Comparison of ENCODE assay signal across 31 cellular contexts in genomic region chr4:24010573-24010972, GRCh38.
"Had no signal": no experiment of that assay in that cellular context is flagged by ENCODE, and none has a peak within 500 bp of the region (broad histone marks: within the 10 kb centered on the region; RNA-seq: fewer than 3 reads in every experiment).

No MANE protein-coding gene starts in this region.

- H3K9me3 Mint-ChIP-seq: activated CD4-positive, alpha-beta T cell treated with anti-CD3 and anti-CD28 coated beads, Interleukin-2, amount 10 ng/mL, durations not matched to agents 24 days and 14 days; activated naive CD4-positive, alpha-beta T cell treated with anti-CD3 and anti-CD28 coated beads, Interleukin-2, amount 50 U/mL, for 24 hours; activated naive CD8-positive, alpha-beta T cell treated with anti-CD3 and anti-CD28 coated beads, Interleukin-2, amount 10 ng/mL, durations not matched to agents 7 days and 5 days; activated T-helper 2 cell treated with anti-CD3 and anti-CD28 coated beads, Interferon-gamma antibody, Interleukin-2, Interleukin-4, amounts not matched to agents 10 μg/mL and 5 μg/mL and 100 μg/mL, durations not matched to agents 14 hours and 24 hours and 36 hours had no signal

- H3K4me3 Mint-ChIP-seq: activated CD4-positive, alpha-beta T cell treated with anti-CD3 and anti-CD28 coated beads, Interleukin-2, amount 10 ng/mL, durations not matched to agents 24 days and 14 days; activated CD8-positive, alpha-beta T cell treated with anti-CD3 and anti-CD28 coated beads, Interleukin-2, amount 10 ng/mL, durations not matched to agents 7 days and 5 days; activated naive CD4-positive, alpha-beta T cell treated with anti-CD3 and anti-CD28 coated beads, Interleukin-2, amount 50 U/mL, for 24 hours; activated naive CD8-positive, alpha-beta T cell treated with anti-CD3 and anti-CD28 coated beads, Interleukin-2, amount 10 ng/mL, durations not matched to agents 7 days and 5 days; activated T-cell treated with anti-CD3 and anti-CD28 coated beads, Interleukin-2, amount 50 U/mL, for 24 hours; T-cell had no signal

- H3K4me3 ChIP-seq: ascending aorta, breast epithelium, MG63, Peyer's patch, SJSA1 had no signal

- H3K27ac Mint-ChIP-seq: activated CD4-positive, alpha-beta T cell treated with anti-CD3 and anti-CD28 coated beads, Interleukin-2, amount 10 ng/mL, durations not matched to agents 24 days and 14 days; activated CD8-positive, alpha-beta T cell treated with anti-CD3 and anti-CD28 coated beads, Interleukin-2, amount 10 ng/mL, durations not matched to agents 7 days and 5 days; activated naive CD4-positive, alpha-beta T cell treated with anti-CD3 and anti-CD28 coated beads, Interleukin-2, amount 50 U/mL, for 24 hours; activated naive CD8-positive, alpha-beta T cell treated with anti-CD3 and anti-CD28 coated beads, Interleukin-2, amount 10 ng/mL, durations not matched to agents 7 days and 5 days; activated T-cell treated with anti-CD3 and anti-CD28 coated beads, Interleukin-2, amount 50 U/mL, for 24 hours; activated T-helper 2 cell treated with anti-CD3 and anti-CD28 coated beads, Interferon-gamma antibody, Interleukin-2, Interleukin-4, amounts not matched to agents 10 μg/mL and 5 μg/mL and 100 μg/mL, durations not matched to agents 14 hours and 24 hours and 36 hours; T-cell had no signal

- H3K27ac ChIP-seq: ascending aorta, breast epithelium, Peyer's patch, SJSA1 had no signal

- H3K9me3 ChIP-seq: ascending aorta, breast epithelium, MG63, Peyer's patch, SJSA1 had no signal

- DNase-seq: activated CD4-positive, alpha-beta T cell treated with anti-CD3 and anti-CD28 coated beads, Interleukin-2, amount 10 ng/mL, durations not matched to agents 24 days and 14 days; activated CD4-positive, alpha-beta T cell treated with anti-CD3 and anti-CD28 coated beads, Interleukin-2, amount 50 U/mL, for 4 hours; activated CD8-positive, alpha-beta T cell treated with anti-CD3 and anti-CD28 coated beads, Interleukin-2, amount 10 ng/mL, durations not matched to agents 7 days and 5 days; activated gamma-delta T cell; activated naive CD4-positive, alpha-beta T cell treated with Interleukin-2 at 50 U/mL for 16 hours; activated naive CD8-positive, alpha-beta T cell treated with anti-CD3 and anti-CD28 coated beads, Interleukin-2, amount 10 ng/mL, durations not matched to agents 7 days and 5 days; activated T-cell treated with anti-CD3 and anti-CD28 coated beads, Interleukin-2, amount 50 U/mL, for 24 hours; amygdala; Karpas-422; MG63; NCI-H1092; NCI-H1436 treated with DMSO at 0.1 percent for 48 hours; NCI-H187 treated with DMSO at 0.1 percent for 48 hours; NCI-H2081; NCI-H2171 treated with DMSO at 0.1 percent for 48 hours; NCI-H226; NCI-H446 treated with DMSO at 0.1 percent for 48 hours; NCI-H524; PC-3; Peyer's patch; RPMI8226; SHP77 treated with DMSO at 0.1 percent for 48 hours; T-cell; T-helper 2 cell; T-helper 9 cell had no signal

- H3K27me3 ChIP-seq: ascending aorta, breast epithelium, MG63, Peyer's patch, SJSA1 had no signal

- H3K27me3 Mint-ChIP-seq: activated CD4-positive, alpha-beta T cell treated with anti-CD3 and anti-CD28 coated beads, Interleukin-2, amount 10 ng/mL, durations not matched to agents 24 days and 14 days; activated naive CD4-positive, alpha-beta T cell treated with anti-CD3 and anti-CD28 coated beads, Interleukin-2, amount 50 U/mL, for 24 hours; activated naive CD8-positive, alpha-beta T cell treated with anti-CD3 and anti-CD28 coated beads, Interleukin-2, amount 10 ng/mL, durations not matched to agents 7 days and 5 days; activated T-cell treated with anti-CD3 and anti-CD28 coated beads, Interleukin-2, amount 50 U/mL, for 24 hours; T-cell had no signal

- H3K4me1 Mint-ChIP-seq: activated CD4-positive, alpha-beta T cell treated with anti-CD3 and anti-CD28 coated beads, Interleukin-2, amount 10 ng/mL, durations not matched to agents 24 days and 14 days; activated naive CD4-positive, alpha-beta T cell treated with anti-CD3 and anti-CD28 coated beads, Interleukin-2, amount 50 U/mL, for 24 hours; activated naive CD8-positive, alpha-beta T cell treated with anti-CD3 and anti-CD28 coated beads, Interleukin-2, amount 10 ng/mL, durations not matched to agents 7 days and 5 days; T-cell had no signal

- H3K4me1 ChIP-seq: ascending aorta, breast epithelium, Peyer's patch, SJSA1 had no signal

- H3K36me3 ChIP-seq: ascending aorta, breast epithelium, MG63, Peyer's patch, SJSA1 had no signal

- ATAC-seq: activated CD8-positive, alpha-beta T cell treated with anti-CD3 and anti-CD28 coated beads, Interleukin-2, amount 10 ng/mL, durations not matched to agents 7 days and 5 days; PC-3; SK-N-SH treated with all-trans-retinoic acid at 6 μM for 48 hours; T-cell had no signal

- H3K36me3 Mint-ChIP-seq: activated naive CD4-positive, alpha-beta T cell treated with anti-CD3 and anti-CD28 coated beads, Interleukin-2, amount 50 U/mL, for 24 hours; activated naive CD8-positive, alpha-beta T cell treated with anti-CD3 and anti-CD28 coated beads, Interleukin-2, amount 10 ng/mL, durations not matched to agents 7 days and 5 days; T-cell had no signal
